In genomic region chr2:71631411-71631931, GRCh38 we compare ENCODE assay signal across 14 cellular contexts.
DNase-seq lines count a peak whose midpoint lies in the region; ATAC-seq and TF ChIP-seq lines count a peak whose summit lies in the region.
"Had no signal": no experiment of that assay in that cellular context is flagged by ENCODE, and none has a peak within 500 bp of the region (broad histone marks: within the 10 kb centered on the region; RNA-seq: fewer than 3 reads in every experiment).

No MANE protein-coding gene starts in this region.

- H3K18ac ChIP-seq in mesenchymal stem cell (ENCODE audit: low read depth in 1 of 2, low read length in 2 of 2) = no peak overlapping the region

- intact Hi-C loops in mammary epithelial cell (cut with micrococcal nuclease) (no loop called here), sigmoid colon (cut with DNase I) (no loop called here)

- H4K20me1 ChIP-seq in mammary epithelial cell (ENCODE audit: insufficient read depth, low read length) = no peaks in the 10 kb centered on the region

- POLR2A ChIA-PET in activated CD4-positive, alpha-beta T cell treated with anti-CD3 and anti-CD28 coated beads, Interleukin-2, amount 10 ng/mL, durations not matched to agents 7 days and 5 days (lab: Charles Lee) = no interaction called here

- DNase-seq in AG09309 (ENCODE audit: low read depth) = peak; percentile 13
- peak; percentile 30 for DNase-seq in HFF-Myc (ENCODE audit: extremely low read depth, low read depth)
- DNase-seq in mammary epithelial cell = no peak
- no peak for DNase-seq in mesenchymal stem cell
- DNase-seq in sigmoid colon = no peak
- no peak for DNase-seq in activated CD4-positive, alpha-beta T cell treated with anti-CD3 and anti-CD28 coated beads, Interleukin-2, amount 10 ng/mL, durations not matched to agents 7 days and 5 days
- no peak for DNase-seq in cerebellar nuclear complex (lab: John Stamatoyannopoulos, UW)
- DNase-seq: activated CD8-positive, alpha-beta memory T cell treated with anti-CD3 and anti-CD28 coated beads for 24 hours; activated naive CD4-positive, alpha-beta T cell treated with anti-CD3 and anti-CD28 coated beads for 36 hours; midbrain; NCI-H1694; NCI-H774; stimulated activated CD4-positive, alpha-beta T cell treated with anti-CD3 and anti-CD28 coated beads, Interleukin-2, amount 100 ng/mL, for 24 hours had no signal

- H3K36me3 ChIP-seq in mammary epithelial cell (ENCODE audit: insufficient read depth, low read length) = no peaks in the 10 kb centered on the region
- H3K36me3 ChIP-seq in mesenchymal stem cell (ENCODE audit: control insufficient read depth in 1 of 2, insufficient read depth in 2 of 2, low read depth in 1 of 2, low read length in 2 of 2) = peaks cover 0 to 12% of the 10 kb centered on the region in 2 experiments
- H3K36me3 ChIP-seq in sigmoid colon = no peaks in the 10 kb centered on the region

- no peak overlapping the region for H3K4ac ChIP-seq in mesenchymal stem cell (ENCODE audit: low read depth in 1 of 2, low read length in 2 of 2)

- no peak overlapping the region for H3K9ac ChIP-seq in mammary epithelial cell (ENCODE audit: insufficient read depth, low read length)
- no peak overlapping the region for H3K9ac ChIP-seq in mesenchymal stem cell (ENCODE audit: low read length)

- H3K4me1 ChIP-seq in mammary epithelial cell (ENCODE audit: insufficient read depth, low read length) = peaks cover 5% of the 10 kb centered on the region
- peaks cover 11% of the 10 kb centered on the region for H3K4me1 ChIP-seq in mesenchymal stem cell (ENCODE audit: control insufficient read depth, insufficient read depth, low read depth, low read length)
- no peaks in the 10 kb centered on the region for H3K4me1 ChIP-seq in sigmoid colon

- no peak overlapping the region for H2BK5ac ChIP-seq in mesenchymal stem cell (ENCODE audit: low read depth, low read length, poor library complexity, severe bottlenecking)

- H3K36me3 Mint-ChIP-seq in activated CD4-positive, alpha-beta T cell treated with anti-CD3 and anti-CD28 coated beads, Interleukin-2, amount 10 ng/mL, durations not matched to agents 7 days and 5 days (ENCODE audit: low read depth) = no peaks in the 10 kb centered on the region

- H2AFZ ChIP-seq in mammary epithelial cell (ENCODE audit: low read depth, low read length) (peak overlapping the region; percentile 65), mesenchymal stem cell (ENCODE audit: low read depth, low read length) (no peak overlapping the region)

- H3K23ac ChIP-seq in mesenchymal stem cell (ENCODE audit: low read length in 2 of 2) = no peak overlapping the region

- TF ChIP-seq POLR2A in sigmoid colon (IDR thresholded peaks at IDR 0.05) = no peak

- H2AK5ac ChIP-seq in mesenchymal stem cell (ENCODE audit: low read length, severe bottlenecking) = no peak overlapping the region

- no peaks in the 10 kb centered on the region for H3K79me2 ChIP-seq in mammary epithelial cell (ENCODE audit: insufficient read depth, low read length)

- H3K4me3 Mint-ChIP-seq in activated CD4-positive, alpha-beta T cell treated with anti-CD3 and anti-CD28 coated beads, Interleukin-2, amount 10 ng/mL, durations not matched to agents 7 days and 5 days = no peak overlapping the region
- H3K4me3 Mint-ChIP-seq: activated naive CD4-positive, alpha-beta T cell treated with anti-CD3 and anti-CD28 coated beads for 36 hours had no signal

- H3K27ac ChIP-seq in mammary epithelial cell (ENCODE audit: insufficient read depth, low read depth, low read length) (no peak overlapping the region), mesenchymal stem cell (ENCODE audit: low read length, poor library complexity, severe bottlenecking) (peak overlapping the region; percentile 62), sigmoid colon (no peak overlapping the region)

- in situ Hi-C loops in mammary epithelial cell (cut with MboI; ENCODE audit: low sequenced_read_pairs in 2 of 2) = no loop called here

- dilution Hi-C loops in mammary epithelial cell (cut with HindIII; ENCODE audit: low sequenced_read_pairs) = no loop called here

- BruUV-seq in mammary epithelial cell (replicated peaks; lab: Mats Ljungman, UMichigan) = no TSS peak

- no peaks in the 10 kb centered on the region for H3K27me3 ChIP-seq in mammary epithelial cell (ENCODE audit: insufficient read depth, low read length)
- H3K27me3 ChIP-seq in mesenchymal stem cell (ENCODE audit: control insufficient read depth in 1 of 2, insufficient read depth in 1 of 2, low read length in 2 of 2) = peaks cover 0 to 20% of the 10 kb centered on the region in 2 experiments
- H3K27me3 ChIP-seq in sigmoid colon = no peaks in the 10 kb centered on the region

- no peak overlapping the region for H3K27ac Mint-ChIP-seq in activated CD4-positive, alpha-beta T cell treated with anti-CD3 and anti-CD28 coated beads, Interleukin-2, amount 10 ng/mL, durations not matched to agents 7 days and 5 days
- H3K27ac Mint-ChIP-seq: activated naive CD4-positive, alpha-beta T cell treated with anti-CD3 and anti-CD28 coated beads for 36 hours had no signal

- no peak overlapping the region for H4K8ac ChIP-seq in mesenchymal stem cell (ENCODE audit: low read length)

- WGBS in mammary epithelial cell (ENCODE audit: low coverage, missing lambda C conversion rate) = 20% methylated on average over 13 of the region's 14 CpGs
- WGBS in mesenchymal stem cell = 80% methylated on average over 14 of the region's 14 CpGs
- 81 to 87% methylated on average over 14 of the region's 14 CpGs for WGBS in sigmoid colon, 2 donors

- no peak overlapping the region for H3K14ac ChIP-seq in mesenchymal stem cell (ENCODE audit: low read length in 2 of 2)

- H3K9me3 ChIP-seq in mammary epithelial cell (replicated peaks; ENCODE audit: insufficient read depth, low read length) (no peaks in the 10 kb centered on the region), mesenchymal stem cell (ENCODE audit: control insufficient read depth, low read length) (no peaks in the 10 kb centered on the region), sigmoid colon (no peaks in the 10 kb centered on the region)

- no peak overlapping the region for H2BK120ac ChIP-seq in mesenchymal stem cell (ENCODE audit: low read depth, low read length)

- H3K27me3 Mint-ChIP-seq in activated CD4-positive, alpha-beta T cell treated with anti-CD3 and anti-CD28 coated beads, Interleukin-2, amount 10 ng/mL, durations not matched to agents 7 days and 5 days = peaks cover 20% of the 10 kb centered on the region

- no peaks in the 10 kb centered on the region for H3K4me1 Mint-ChIP-seq in activated CD4-positive, alpha-beta T cell treated with anti-CD3 and anti-CD28 coated beads, Interleukin-2, amount 10 ng/mL, durations not matched to agents 7 days and 5 days

- H2BK12ac ChIP-seq in mesenchymal stem cell (ENCODE audit: low read length in 2 of 2) = no peak overlapping the region

- peaks cover 20% of the 10 kb centered on the region for H3K79me1 ChIP-seq in mesenchymal stem cell (replicated peaks; ENCODE audit: low read length, poor library complexity, severe bottlenecking)

- TF ChIP-seq EP300 in sigmoid colon (IDR thresholded peaks at IDR 0.05) = no peak

- H4K91ac ChIP-seq in mesenchymal stem cell (ENCODE audit: low read length) = no peak overlapping the region

- CTCF ChIA-PET in mammary epithelial cell (lab: Charles Lee; ENCODE audit: low non-redundant PET) = no interaction called here
- CTCF ChIA-PET in activated CD4-positive, alpha-beta T cell treated with anti-CD3 and anti-CD28 coated beads, Interleukin-2, amount 10 ng/mL, durations not matched to agents 7 days and 5 days (lab: Charles Lee) = no interaction called here

- no peak overlapping the region for H2BK15ac ChIP-seq in mesenchymal stem cell (ENCODE audit: low read depth, poor library complexity, severe bottlenecking)

- no peak for ATAC-seq in HG02763 (IDR thresholded peaks at IDR 0.05; ENCODE audit: unreplicated experiment)

- H3K4me3 ChIP-seq in AG09309 (ENCODE audit: control insufficient read depth, low read depth, low read length) (peak overlapping the region; percentile 28), HFF-Myc (replicated peaks; ENCODE audit: low read depth, low read length) (peak overlapping the region; percentile 25), mammary epithelial cell (replicated peaks in 1 of 3; ENCODE audit: insufficient read depth in 1 of 3, low read depth in 2 of 3, low read length in 3 of 3) (no peak overlapping the region), mesenchymal stem cell (ENCODE audit: insufficient read depth in 1 of 2, low read depth in 1 of 2, low read length in 2 of 2) (peak overlapping the region in 1 of 2 experiments; percentile 35), sigmoid colon (no peak overlapping the region)

- no peaks in the 10 kb centered on the region for H3K9me3 Mint-ChIP-seq in activated CD4-positive, alpha-beta T cell treated with anti-CD3 and anti-CD28 coated beads, Interleukin-2, amount 10 ng/mL, durations not matched to agents 7 days and 5 days
- H3K9me3 Mint-ChIP-seq: activated naive CD4-positive, alpha-beta T cell treated with anti-CD3 and anti-CD28 coated beads for 36 hours had no signal

- TF ChIP-seq CTCF in AG09309 (IDR thresholded peaks at IDR 0.05; ENCODE audit: control insufficient read depth, insufficient read depth, low read depth, low read length, missing control alignments) (no peak), HFF-Myc (IDR thresholded peaks at IDR 0.05; ENCODE audit: low read depth, low read length, missing control alignments) (no peak), mammary epithelial cell (conservative IDR thresholded peaks at IDR 0.05 in 1 of 2, IDR thresholded peaks at IDR 0.05 in 1 of 2; ENCODE audit: extremely low read depth in 1 of 2, insufficient read depth in 1 of 2, low read depth in 1 of 2, low read length in 2 of 2) (no peak), sigmoid colon (IDR thresholded peaks at IDR 0.05) (no peak)

- H3K4me2 ChIP-seq in mammary epithelial cell (ENCODE audit: insufficient read depth, low read depth, low read length) = peak overlapping the region; percentile 43
- peak overlapping the region; percentile 42 for H3K4me2 ChIP-seq in mesenchymal stem cell (ENCODE audit: low read length, poor library complexity, severe bottlenecking)

Comparison
In these comparisons a context has a peak if more than half of its experiments do, and no peak if none do; other contexts are left out.
1. DNase-seq: peak in AG09309 (single experiment) and HFF-Myc (single experiment); none in mammary epithelial cell (single experiment), mesenchymal stem cell (single experiment), sigmoid colon (single experiment), activated CD4-positive, alpha-beta T cell treated with anti-CD3 and anti-CD28 coated beads, Interleukin-2, amount 10 ng/mL, durations not matched to agents 7 days and 5 days (single experiment) and cerebellar nuclear complex (0 of 2).
2. H3K4me3 ChIP-seq: peak in AG09309 (single experiment) and HFF-Myc (single experiment); none in mammary epithelial cell (0 of 3) and sigmoid colon (0 of 4).